ENCODE assay signal across 11 cellular contexts in genomic region chr16:47713225-47713595, GRCh38.
DNase-seq lines count a peak whose midpoint lies in the region; ATAC-seq lines count a peak whose summit lies in the region.
"Had no signal": no experiment of that assay in that cellular context is flagged by ENCODE, and none has a peak within 500 bp of the region (broad histone marks: within the 10 kb centered on the region; RNA-seq: fewer than 3 reads in every experiment).

No MANE protein-coding gene starts in this region.

- H3K4me2 ChIP-seq in neuronal stem cell (ENCODE audit: insufficient read depth, low read length, poor library complexity, severe bottlenecking) = no peak overlapping the region

- H3K36me3 ChIP-seq in neuronal stem cell (replicated peaks in 1 of 2; ENCODE audit: control insufficient read depth in 2 of 2, insufficient read depth in 2 of 2, low read length in 2 of 2) = no peaks in the 10 kb centered on the region

- intact Hi-C loops in activated CD4-positive, alpha-beta T cell treated with anti-CD3 and anti-CD28 coated beads for 36 hours (cut with DNase I, micrococcal nuclease) = no loop called here

- H4K91ac ChIP-seq in neuronal stem cell (ENCODE audit: low read depth, low read length, poor library complexity) = no peak overlapping the region

- H2BK15ac ChIP-seq in neuronal stem cell (ENCODE audit: low read length) = no peak overlapping the region

- H3K4me1 Mint-ChIP-seq in activated CD4-positive, alpha-beta T cell treated with anti-CD3 and anti-CD28 coated beads for 36 hours = no peaks in the 10 kb centered on the region
- H3K4me1 Mint-ChIP-seq in activated CD4-positive, alpha-beta memory T cell treated with anti-CD3 and anti-CD28 coated beads, Interleukin-2, amount 10 ng/mL, durations not matched to agents 7 days and 5 days = peaks cover 28% of the 10 kb centered on the region

- ATAC-seq in activated CD4-positive, alpha-beta T cell treated with anti-CD3 and anti-CD28 coated beads for 36 hours = peak; percentile 82
- peak; percentile 59 for ATAC-seq in HG03039 (IDR thresholded peaks at IDR 0.05; ENCODE audit: unreplicated experiment)
- no peak for ATAC-seq in GM21447 (IDR thresholded peaks at IDR 0.05; ENCODE audit: unreplicated experiment)

- no peak overlapping the region for H2AK5ac ChIP-seq in neuronal stem cell (ENCODE audit: low read depth, low read length)

- H3K23ac ChIP-seq in neuronal stem cell (ENCODE audit: low read depth, low read length, poor library complexity) = no peak overlapping the region

- no peaks in the 10 kb centered on the region for H3K9me3 ChIP-seq in neuronal stem cell (replicated peaks in 1 of 2; ENCODE audit: control insufficient read depth in 2 of 2, insufficient read depth in 1 of 2, low read depth in 1 of 2, low read length in 2 of 2)

- peaks cover 2% of the 10 kb centered on the region for H3K27me3 Mint-ChIP-seq in activated CD4-positive, alpha-beta T cell treated with anti-CD3 and anti-CD28 coated beads for 36 hours
- peaks cover 14% of the 10 kb centered on the region for H3K27me3 Mint-ChIP-seq in activated CD4-positive, alpha-beta memory T cell treated with anti-CD3 and anti-CD28 coated beads, Interleukin-2, amount 10 ng/mL, durations not matched to agents 7 days and 5 days
- H3K27me3 Mint-ChIP-seq: dendritic cell treated with granulocyte-macrophage colony-stimulating factor and Interleukin-4, amounts not matched to agents 40 ng/mL and 50 ng/mL, for 4 days had no signal

- no peaks in the 10 kb centered on the region for H3K27me3 ChIP-seq in neuronal stem cell (ENCODE audit: control insufficient read depth in 3 of 3, insufficient read depth in 3 of 3, low read depth in 1 of 3, low read length in 3 of 3)

- H3K36me3 Mint-ChIP-seq in activated CD4-positive, alpha-beta T cell treated with anti-CD3 and anti-CD28 coated beads for 36 hours (ENCODE audit: low read depth) = no peaks in the 10 kb centered on the region
- no peaks in the 10 kb centered on the region for H3K36me3 Mint-ChIP-seq in activated CD4-positive, alpha-beta memory T cell treated with anti-CD3 and anti-CD28 coated beads, Interleukin-2, amount 10 ng/mL, durations not matched to agents 7 days and 5 days (ENCODE audit: low read depth)

- no peaks in the 10 kb centered on the region for H3K4me1 ChIP-seq in neuronal stem cell (ENCODE audit: control insufficient read depth in 2 of 2, insufficient read depth in 1 of 2, low read depth in 1 of 2, low read length in 2 of 2)

- CTCF ChIA-PET in activated CD4-positive, alpha-beta T cell treated with anti-CD3 and anti-CD28 coated beads for 36 hours (lab: Charles Lee) = interaction anchor here (0.6 to 0.7 kb wide), 3 partner anchors 10 to 405 kb away, joined by 3 read pairs; no protein-coding TSS in a partner anchor
- CTCF ChIA-PET in activated CD4-positive, alpha-beta memory T cell treated with anti-CD3 and anti-CD28 coated beads, Interleukin-2, amount 10 ng/mL, durations not matched to agents 7 days and 5 days (lab: Charles Lee) = no interaction called here

- H2BK120ac ChIP-seq in neuronal stem cell (ENCODE audit: low read depth, low read length) = no peak overlapping the region

- no peak overlapping the region for H3K27ac ChIP-seq in neuronal stem cell (replicated peaks; ENCODE audit: low read length)

- in situ Hi-C loops in ACHN (cut with HindIII; ENCODE audit: low pct_ligation_motif_present, low pct_unique_long_range_greater_than_20kb, low sequenced_read_pairs) = no loop called here

- H3K4me3 Mint-ChIP-seq in activated CD4-positive, alpha-beta T cell treated with anti-CD3 and anti-CD28 coated beads for 36 hours = no peak overlapping the region
- no peak overlapping the region for H3K4me3 Mint-ChIP-seq in activated CD4-positive, alpha-beta memory T cell treated with anti-CD3 and anti-CD28 coated beads, Interleukin-2, amount 10 ng/mL, durations not matched to agents 7 days and 5 days
- H3K4me3 Mint-ChIP-seq: dendritic cell treated with granulocyte-macrophage colony-stimulating factor and Interleukin-4, amounts not matched to agents 40 ng/mL and 50 ng/mL, for 4 days had no signal

- H3K79me1 ChIP-seq in neuronal stem cell (ENCODE audit: low read depth, low read length) = no peaks in the 10 kb centered on the region

- H2BK5ac ChIP-seq in neuronal stem cell (ENCODE audit: low read length) = no peak overlapping the region

- no peak overlapping the region for H2BK12ac ChIP-seq in neuronal stem cell (ENCODE audit: low read length)

- H3K4me3 ChIP-seq in neuronal stem cell (ENCODE audit: low read length in 2 of 2) = no peak overlapping the region

- DNase-seq in activated CD4-positive, alpha-beta T cell treated with anti-CD3 and anti-CD28 coated beads for 36 hours = peak; percentile 35
- DNase-seq in activated CD4-positive, alpha-beta T cell treated with anti-CD3 and anti-CD28 coated beads, Interleukin-2, amount 50 U/mL, for 1 hour = no peak
- DNase-seq in activated CD4-positive, alpha-beta memory T cell treated with anti-CD3 and anti-CD28 coated beads, Interleukin-2, amount 10 ng/mL, durations not matched to agents 7 days and 5 days = peak; percentile 61
- peak; percentile 87 for DNase-seq in non-pigmented ciliary epithelial cell (ENCODE audit: low read depth)
- DNase-seq in neuronal stem cell (ENCODE audit: low spot score) = no peak
- no peak for DNase-seq in ACHN
- DNase-seq: 8988T, Right ventricle myocardium superior had no signal

- H3K4ac ChIP-seq in neuronal stem cell (ENCODE audit: low read length) = no peak overlapping the region

- H3K9me3 Mint-ChIP-seq in activated CD4-positive, alpha-beta T cell treated with anti-CD3 and anti-CD28 coated beads for 36 hours (ENCODE audit: low read depth) = peaks cover 3% of the 10 kb centered on the region
- H3K9me3 Mint-ChIP-seq in activated CD4-positive, alpha-beta memory T cell treated with anti-CD3 and anti-CD28 coated beads, Interleukin-2, amount 10 ng/mL, durations not matched to agents 7 days and 5 days = no peaks in the 10 kb centered on the region
- H3K9me3 Mint-ChIP-seq: dendritic cell treated with granulocyte-macrophage colony-stimulating factor and Interleukin-4, amounts not matched to agents 40 ng/mL and 50 ng/mL, for 4 days had no signal

- H3K14ac ChIP-seq in neuronal stem cell (ENCODE audit: low read length) = no peak overlapping the region

- no CpG with 5 or more reads among the region's 6 CpGs for WGBS in neuronal stem cell (ENCODE audit: extremely low coverage in 2 of 2, insufficient read length in 2 of 2, insufficient replicate concordance in 1 of 2), 2 donors

- H3K18ac ChIP-seq in neuronal stem cell (ENCODE audit: low read length) = no peak overlapping the region

- H3K27ac Mint-ChIP-seq in activated CD4-positive, alpha-beta T cell treated with anti-CD3 and anti-CD28 coated beads for 36 hours = no peak overlapping the region
- no peak overlapping the region for H3K27ac Mint-ChIP-seq in activated CD4-positive, alpha-beta memory T cell treated with anti-CD3 and anti-CD28 coated beads, Interleukin-2, amount 10 ng/mL, durations not matched to agents 7 days and 5 days
- H3K27ac Mint-ChIP-seq: dendritic cell treated with granulocyte-macrophage colony-stimulating factor and Interleukin-4, amounts not matched to agents 40 ng/mL and 50 ng/mL, for 4 days had no signal

- no peak overlapping the region for H3K9ac ChIP-seq in neuronal stem cell (ENCODE audit: low read depth, low read length, poor library complexity)

- POLR2A ChIA-PET in activated CD4-positive, alpha-beta T cell treated with anti-CD3 and anti-CD28 coated beads for 36 hours (lab: Charles Lee) = no interaction called here
- POLR2A ChIA-PET in activated CD4-positive, alpha-beta memory T cell treated with anti-CD3 and anti-CD28 coated beads, Interleukin-2, amount 10 ng/mL, durations not matched to agents 7 days and 5 days (lab: Charles Lee) = no interaction called here

- no peak overlapping the region for H4K8ac ChIP-seq in neuronal stem cell (ENCODE audit: low read depth, low read length)

- H2AFZ ChIP-seq in neuronal stem cell (ENCODE audit: low read length) = no peak overlapping the region

Comparison
In these comparisons a context has a peak if more than half of its experiments do, and no peak if none do; other contexts are left out.
1. DNase-seq: peak in activated CD4-positive, alpha-beta T cell treated with anti-CD3 and anti-CD28 coated beads for 36 hours (single experiment), activated CD4-positive, alpha-beta memory T cell treated with anti-CD3 and anti-CD28 coated beads, Interleukin-2, amount 10 ng/mL, durations not matched to agents 7 days and 5 days (single experiment) and non-pigmented ciliary epithelial cell (single experiment); none in activated CD4-positive, alpha-beta T cell treated with anti-CD3 and anti-CD28 coated beads, Interleukin-2, amount 50 U/mL, for 1 hour (single experiment), neuronal stem cell (single experiment) and ACHN (single experiment).